In genomic region chrX:130916636-130917422, GRCh38 we compare ENCODE assay signal across 8 cellular contexts. TPM values are rescaled to one million over a fixed set of nuclear protein-coding genes. Genes with fewer than 3 reads are reported as not detected.
DNase-seq lines count a peak whose midpoint lies in the region; ATAC-seq and TF ChIP-seq lines count a peak whose summit lies in the region.

No MANE protein-coding gene starts in this region.

- H3K27me3 Mint-ChIP-seq in activated CD4-positive, alpha-beta T cell treated with anti-CD3 and anti-CD28 coated beads, Interleukin-2, amount 10 ng/mL, durations not matched to agents 24 days and 14 days, result peaks cover 3% of the 10 kb centered on the region

- H3K79me2 ChIP-seq in DND-41 (ENCODE audit: insufficient read depth, low read length) (no peaks in the 10 kb centered on the region), GM23248 (ENCODE audit: insufficient read depth) (no peaks in the 10 kb centered on the region), neural cell (replicated peaks; ENCODE audit: insufficient read depth, low read length) (no peaks in the 10 kb centered on the region)

- no peaks in the 10 kb centered on the region for H4K20me1 ChIP-seq in DND-41 (ENCODE audit: insufficient read depth, low read length)
- H4K20me1 ChIP-seq in GM23248 (ENCODE audit: insufficient read depth), result no peaks in the 10 kb centered on the region
- H4K20me1 ChIP-seq in neural cell (ENCODE audit: insufficient read depth), result no peaks in the 10 kb centered on the region

- TF ChIP-seq EP300 in neural cell (conservative IDR thresholded peaks at IDR 0.05; ENCODE audit: poor library complexity, severe bottlenecking), result no peak

- H3K9me2 ChIP-seq in GM23248 (ENCODE audit: insufficient read depth) (no peaks in the 10 kb centered on the region), neural cell (ENCODE audit: insufficient read depth, low read length) (no peaks in the 10 kb centered on the region)

- H3K27ac ChIP-seq in DND-41 (ENCODE audit: low read length) (no peak overlapping the region), GM23248 (no peak overlapping the region), neural cell (ENCODE audit: low read length) (no peak overlapping the region)

- no peak overlapping the region; the same call in 1 of the 2 replicates for H2AFZ ChIP-seq in DND-41 (ENCODE audit: low read depth, low read length)
- no peak overlapping the region for H2AFZ ChIP-seq in GM23248
- H2AFZ ChIP-seq in neural cell (ENCODE audit: low read depth, low read length), result no peak overlapping the region

- no peak overlapping the region for H3K9ac ChIP-seq in DND-41 (ENCODE audit: low read depth, low read length)
- H3K9ac ChIP-seq in GM23248, result no peak overlapping the region
- H3K9ac ChIP-seq in neural cell (ENCODE audit: low read length), result no peak overlapping the region

- 18 to 23% methylated on average over 7 of the region's 7 CpGs for WGBS in GM23248 (ENCODE audit: low coverage in 1 of 2, low lambda C conversion rate in 2 of 2, missing lambda C conversion rate in 2 of 2), 2 experiments

- no peaks in the 10 kb centered on the region for H3K4me1 ChIP-seq in DND-41 (ENCODE audit: insufficient read depth, low read length)
- no peaks in the 10 kb centered on the region for H3K4me1 ChIP-seq in GM23248 (ENCODE audit: insufficient read depth)

- no peaks in the 10 kb centered on the region for H3F3A ChIP-seq in GM23248 (ENCODE audit: insufficient read depth)
- H3F3A ChIP-seq in neural cell (ENCODE audit: insufficient read depth, low read length, poor library complexity, severe bottlenecking), result no peaks in the 10 kb centered on the region

- in situ Hi-C loops in GM23248 (cut with MboI), result loop anchor here (10.0 kb wide), 2 partner anchors 372 to 522 kb away; no protein-coding TSS in a partner anchor

- peak; percentile 88 for TF ChIP-seq RAD21 in neural cell (conservative IDR thresholded peaks at IDR 0.05)

- no peaks in the 10 kb centered on the region for H3K9me3 ChIP-seq in DND-41 (ENCODE audit: insufficient read depth, low read length, severe bottlenecking)
- H3K9me3 ChIP-seq in GM23248 (ENCODE audit: low read depth), result no peaks in the 10 kb centered on the region
- H3K9me3 ChIP-seq in neural cell (ENCODE audit: low read length), result no peaks in the 10 kb centered on the region

- H3K36me3 Mint-ChIP-seq in activated CD4-positive, alpha-beta T cell treated with anti-CD3 and anti-CD28 coated beads, Interleukin-2, amount 10 ng/mL, durations not matched to agents 24 days and 14 days (ENCODE audit: low read depth), result no peaks in the 10 kb centered on the region

- no peak overlapping the region for H3K4me3 Mint-ChIP-seq in activated CD4-positive, alpha-beta T cell treated with anti-CD3 and anti-CD28 coated beads, Interleukin-2, amount 10 ng/mL, durations not matched to agents 24 days and 14 days

- no peaks in the 10 kb centered on the region for H3K4me1 Mint-ChIP-seq in activated CD4-positive, alpha-beta T cell treated with anti-CD3 and anti-CD28 coated beads, Interleukin-2, amount 10 ng/mL, durations not matched to agents 24 days and 14 days

- H3K9me3 Mint-ChIP-seq in activated CD4-positive, alpha-beta T cell treated with anti-CD3 and anti-CD28 coated beads, Interleukin-2, amount 10 ng/mL, durations not matched to agents 24 days and 14 days, result no peaks in the 10 kb centered on the region

- ATAC-seq in DND-41 (ENCODE audit: insufficient read depth, low read depth) (peak; percentile 80), esophagus mucosa (peak; percentile 25), HG02884 (IDR thresholded peaks at IDR 0.05; ENCODE audit: unreplicated experiment) (no peak), HG02610 (IDR thresholded peaks at IDR 0.05; ENCODE audit: unreplicated experiment) (no peak)

- no peaks in the 10 kb centered on the region for H3K36me3 ChIP-seq in DND-41 (ENCODE audit: insufficient read depth, low read length)
- H3K36me3 ChIP-seq in GM23248 (ENCODE audit: low read depth), result no peaks in the 10 kb centered on the region
- H3K36me3 ChIP-seq in neural cell (ENCODE audit: insufficient read depth, low read length), result no peaks in the 10 kb centered on the region

- intact Hi-C loops in activated CD4-positive, alpha-beta T cell treated with anti-CD3 and anti-CD28 coated beads, Interleukin-2, amount 10 ng/mL, durations not matched to agents 24 days and 14 days (cut with micrococcal nuclease), result loop anchor here (1.0 to 5.0 kb wide), 3 partner anchors 340 to 585 kb away; no protein-coding TSS in a partner anchor

- no peak overlapping the region for H3K4me3 ChIP-seq in DND-41 (ENCODE audit: low read depth in 1 of 2, low read length in 2 of 2)
- no peak overlapping the region for H3K4me3 ChIP-seq in GM23248
- no peak overlapping the region for H3K4me3 ChIP-seq in neural cell (ENCODE audit: low read length)

- H3K4me2 ChIP-seq in DND-41 (ENCODE audit: insufficient read depth, low read length) (no peak overlapping the region), GM23248 (ENCODE audit: unreplicated experiment) (no peak overlapping the region), neural cell (ENCODE audit: low read length) (no peak overlapping the region)

- DNase-seq in DND-41 (peak; percentile 40), GM23248 (peak; percentile 43), NCI-H2227 treated with DMSO at 0.1 percent for 48 hours (lab: John Stamatoyannopoulos, UW) (peak; percentile 58)
- DNase-seq in activated CD4-positive, alpha-beta T cell treated with anti-CD3 and anti-CD28 coated beads, Interleukin-2, amount 10 ng/mL, durations not matched to agents 24 days and 14 days, result peak; percentile 72

- H3K27me3 ChIP-seq in DND-41 (ENCODE audit: insufficient read depth, low read length, poor library complexity) (no peaks in the 10 kb centered on the region), GM23248 (replicated peaks; ENCODE audit: insufficient read depth) (no peaks in the 10 kb centered on the region), neural cell (ENCODE audit: insufficient read depth, low read depth, low read length) (no peaks in the 10 kb centered on the region)

- TF ChIP-seq CTCF in DND-41 (IDR thresholded peaks at IDR 0.05; ENCODE audit: borderline replicate concordance, extremely low read depth, low read length, poor library complexity, severe bottlenecking) (peak; percentile 81), neural cell (IDR thresholded peaks at IDR 0.05; ENCODE audit: poor library complexity, severe bottlenecking) (peak; percentile 79)

- no peak overlapping the region for H3K27ac Mint-ChIP-seq in activated CD4-positive, alpha-beta T cell treated with anti-CD3 and anti-CD28 coated beads, Interleukin-2, amount 10 ng/mL, durations not matched to agents 24 days and 14 days

TF ChIP-seq in neural cell, 6 proteins besides CTCF, POLR2A, EP300 and RAD21:
- TF ChIP-seq SMC3 (conservative IDR thresholded peaks at IDR 0.05; ENCODE audit: poor library complexity) (peak; percentile 91), TAF1 (IDR thresholded peaks at IDR 0.05; ENCODE audit: low read depth) (no peak)
TF ChIP-seq in neural cell: peak in this region for 1.

RNA-seq across cellular contexts. Expression of gene ENOX2, which starts 13.8 kb away (rescaled TPM):
- total RNA-seq in GM23248 (2014; rRNA removed; shearing (Covaris generic)), result 8.9 and 14.5 TPM in 2 replicates
- polyA plus RNA-seq in GM23248 (2016; fragmentation: Nextera tagmentation; extraction: Ambion mirVana) (13.4 and 13.6 TPM in 2 replicates), neural cell (41.1 and 48.7 TPM in 2 replicates)
- 13.9 and 17.0 TPM in 2 replicates for total RNA-seq in activated CD4-positive, alpha-beta T cell treated with anti-CD3 and anti-CD28 coated beads, Interleukin-2, amount 10 ng/mL, durations not matched to agents 24 days and 14 days
- 15.1 TPM for total RNA-seq in esophagus mucosa
- 46.0 and 57.9 TPM in 2 replicates for polyA minus RNA-seq in neural cell

Comparison
In these comparisons a context has a peak if more than half of its experiments do, and no peak if none do; other contexts are left out.
1. ATAC-seq: peak in DND-41 (single experiment) and esophagus mucosa (single experiment); none in HG02884 (single experiment) and HG02610 (single experiment).
2. Peak in every context shown above with its lines, with median percentiles within 50 percentile points of each other: DNase-seq.